ENCODE assay signal across 1 cellular context in the genomic region with DNA sequence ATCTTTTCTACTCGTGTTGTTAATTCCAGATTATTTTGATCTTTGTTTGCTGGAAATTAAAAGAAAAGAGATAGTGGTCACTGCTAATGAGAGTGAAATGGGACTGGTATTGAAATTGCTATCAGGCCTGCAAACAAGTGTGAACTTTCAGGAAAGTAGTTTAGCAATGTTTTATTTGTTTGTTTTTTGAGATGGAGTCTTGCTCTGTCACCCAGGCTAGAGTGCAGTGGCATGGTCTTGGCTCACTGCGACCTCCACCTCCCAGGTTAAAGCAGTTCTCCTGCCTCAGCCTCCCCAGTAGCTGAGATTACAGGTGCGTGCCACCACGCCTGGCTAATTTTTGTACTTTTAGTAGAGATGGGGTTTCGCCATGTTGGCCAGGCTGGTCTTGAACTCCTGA.
TF ChIP-seq lines count a peak whose summit lies in the region.

No MANE protein-coding gene starts in this region.

TF ChIP-seq in liver, 16 proteins besides CTCF, POLR2A, EP300 and RAD21:
- TF ChIP-seq, protein P1, sequence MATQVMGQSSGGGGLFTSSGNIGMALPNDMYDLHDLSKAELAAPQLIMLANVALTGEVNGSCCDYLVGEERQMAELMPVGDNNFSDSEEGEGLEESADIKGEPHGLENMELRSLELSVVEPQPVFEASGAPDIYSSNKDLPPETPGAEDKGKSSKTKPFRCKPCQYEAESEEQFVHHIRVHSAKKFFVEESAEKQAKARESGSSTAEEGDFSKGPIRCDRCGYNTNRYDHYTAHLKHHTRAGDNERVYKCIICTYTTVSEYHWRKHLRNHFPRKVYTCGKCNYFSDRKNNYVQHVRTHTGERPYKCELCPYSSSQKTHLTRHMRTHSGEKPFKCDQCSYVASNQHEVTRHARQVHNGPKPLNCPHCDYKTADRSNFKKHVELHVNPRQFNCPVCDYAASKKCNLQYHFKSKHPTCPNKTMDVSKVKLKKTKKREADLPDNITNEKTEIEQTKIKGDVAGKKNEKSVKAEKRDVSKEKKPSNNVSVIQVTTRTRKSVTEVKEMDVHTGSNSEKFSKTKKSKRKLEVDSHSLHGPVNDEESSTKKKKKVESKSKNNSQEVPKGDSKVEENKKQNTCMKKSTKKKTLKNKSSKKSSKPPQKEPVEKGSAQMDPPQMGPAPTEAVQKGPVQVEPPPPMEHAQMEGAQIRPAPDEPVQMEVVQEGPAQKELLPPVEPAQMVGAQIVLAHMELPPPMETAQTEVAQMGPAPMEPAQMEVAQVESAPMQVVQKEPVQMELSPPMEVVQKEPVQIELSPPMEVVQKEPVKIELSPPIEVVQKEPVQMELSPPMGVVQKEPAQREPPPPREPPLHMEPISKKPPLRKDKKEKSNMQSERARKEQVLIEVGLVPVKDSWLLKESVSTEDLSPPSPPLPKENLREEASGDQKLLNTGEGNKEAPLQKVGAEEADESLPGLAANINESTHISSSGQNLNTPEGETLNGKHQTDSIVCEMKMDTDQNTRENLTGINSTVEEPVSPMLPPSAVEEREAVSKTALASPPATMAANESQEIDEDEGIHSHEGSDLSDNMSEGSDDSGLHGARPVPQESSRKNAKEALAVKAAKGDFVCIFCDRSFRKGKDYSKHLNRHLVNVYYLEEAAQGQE (IDR thresholded peaks at IDR 0.05) = peak; percentile 18
- TF ChIP-seq HNF4A (conservative IDR thresholded peaks at IDR 0.05) = peak; percentile 30 to 63
- TF ChIP-seq, protein P2, sequence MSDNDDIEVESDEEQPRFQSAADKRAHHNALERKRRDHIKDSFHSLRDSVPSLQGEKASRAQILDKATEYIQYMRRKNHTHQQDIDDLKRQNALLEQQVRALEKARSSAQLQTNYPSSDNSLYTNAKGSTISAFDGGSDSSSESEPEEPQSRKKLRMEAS (IDR thresholded peaks at IDR 0.05) = peak; percentile 17
- TF ChIP-seq RXRA (IDR thresholded peaks at IDR 0.05) = peak in 1 of 2 donors; percentile 55
